8 cellular contexts compared by ENCODE assay signal in genomic region chr9:68560131-68560844, GRCh38. TPM values are rescaled to one million over a fixed set of nuclear protein-coding genes. Genes with fewer than 3 reads are reported as not detected.
DNase-seq lines count a peak whose midpoint lies in the region; ATAC-seq, FAIRE-seq and TF ChIP-seq lines count a peak whose summit lies in the region.

No MANE protein-coding gene starts in this region.

- peak; percentile 85 for FAIRE-seq in GM12891 (lab: Jason Lieb, UNC)

- no peak overlapping the region for H3K4me2 ChIP-seq in KMS-11

- 34% methylated on average over 14 of the region's 14 CpGs for WGBS in esophagus muscularis mucosa

- peak; percentile 28 to 48 for ATAC-seq in naive thymus-derived CD8-positive, alpha-beta T cell
- ATAC-seq in HG02981 (IDR thresholded peaks at IDR 0.05; ENCODE audit: unreplicated experiment) = no peak

- POLR2A ChIA-PET in naive thymus-derived CD8-positive, alpha-beta T cell (lab: Charles Lee) = no interaction called here

- H3K4me1 Mint-ChIP-seq in naive thymus-derived CD8-positive, alpha-beta T cell = peaks cover 1 to 18% (median 10%) of the 10 kb centered on the region in 4 donors

- no peaks in the 10 kb centered on the region for H3K36me3 Mint-ChIP-seq in naive thymus-derived CD8-positive, alpha-beta T cell

- H4K20me1 ChIP-seq in KMS-11 (ENCODE audit: insufficient read depth) = no peaks in the 10 kb centered on the region

- no peak for TF ChIP-seq EP300 in esophagus muscularis mucosa (IDR thresholded peaks at IDR 0.05)

- H3K4me3 Mint-ChIP-seq in naive thymus-derived CD8-positive, alpha-beta T cell = peak overlapping the region in 5 of 10 donors; percentile 4 to 35 (median 31)

- H3K9me3 ChIP-seq in esophagus muscularis mucosa (no peaks in the 10 kb centered on the region), tibial artery (no peaks in the 10 kb centered on the region)

- no peak overlapping the region for H3K27ac Mint-ChIP-seq in naive thymus-derived CD8-positive, alpha-beta T cell

- H3K36me3 ChIP-seq in KMS-11 (ENCODE audit: insufficient read depth) (no peaks in the 10 kb centered on the region), esophagus muscularis mucosa (no peaks in the 10 kb centered on the region), tibial artery (no peaks in the 10 kb centered on the region)

- H2AFZ ChIP-seq in KMS-11 (ENCODE audit: low read depth) = no peak overlapping the region

- TF ChIP-seq CTCF in KMS-11 (conservative IDR thresholded peaks at IDR 0.05; ENCODE audit: low read depth, low read length) (peak; percentile 69), esophagus muscularis mucosa (IDR thresholded peaks at IDR 0.05) (peak; percentile 24 to 48 (median 37)), tibial artery (IDR thresholded peaks at IDR 0.05) (peak; percentile 21 to 22)

- H3K27ac ChIP-seq in KMS-11 (no peak overlapping the region), esophagus muscularis mucosa (replicated peaks in 1 of 4) (peak overlapping the region; percentile 54 to 80 (median 70)), tibial artery (peak overlapping the region in 1 of 2 donors; percentile 24)

- no peaks in the 10 kb centered on the region for H3K9me3 Mint-ChIP-seq in naive thymus-derived CD8-positive, alpha-beta T cell

- no peaks in the 10 kb centered on the region for H3K79me2 ChIP-seq in KMS-11 (ENCODE audit: insufficient read depth, low read depth)

- H3K4me1 ChIP-seq in KMS-11 (ENCODE audit: low read depth, poor library complexity, severe bottlenecking) (no peaks in the 10 kb centered on the region), esophagus muscularis mucosa (peaks cover 10 to 38% (median 34%) of the 10 kb centered on the region in 4 donors), tibial artery (peaks cover 0 to 21% (median 4%) of the 10 kb centered on the region in 4 donors)

- H3K4me3 ChIP-seq in KMS-11 (IDR thresholded peaks at IDR 0.05; ENCODE audit: insufficient read depth, low read depth, low read length) (no peak overlapping the region), esophagus muscularis mucosa (no peak overlapping the region), tibial artery (no peak overlapping the region)

- H3K9ac ChIP-seq in KMS-11 = no peak overlapping the region

- H3K27me3 Mint-ChIP-seq in naive thymus-derived CD8-positive, alpha-beta T cell = peaks cover 10 to 57% (median 20%) of the 10 kb centered on the region in 5 donors

- TF ChIP-seq POLR2A in GM12891 (IDR thresholded peaks at IDR 0.05; ENCODE audit: low read depth, low read length) = no peak
- TF ChIP-seq POLR2A in esophagus muscularis mucosa (IDR thresholded peaks at IDR 0.05; ENCODE audit: low read depth) = no peak

- H3K27me3 ChIP-seq in KMS-11 (ENCODE audit: insufficient read depth, low read depth) = no peaks in the 10 kb centered on the region
- H3K27me3 ChIP-seq in esophagus muscularis mucosa = no peaks in the 10 kb centered on the region
- H3K27me3 ChIP-seq in tibial artery = no peaks in the 10 kb centered on the region

- intact Hi-C loops in esophagus muscularis mucosa (cut with DNase I) = no loop called here
- intact Hi-C loops in tibial artery (cut with DNase I; ENCODE audit: low total_unique reads) = no loop called here

- DNase-seq in GM12891 (ENCODE audit: insufficient read length, low spot score) = no peak
- peak; percentile 7 to 45 for DNase-seq in activated CD4-positive, alpha-beta T cell treated with anti-CD3 and anti-CD28 coated beads, Interleukin-2, amount 50 U/mL, for 24 hours (ENCODE audit: low read depth in 1 of 2, low spot score in 1 of 2)
- DNase-seq in esophagus muscularis mucosa (ENCODE audit: extremely low spot score) = no peak
- peak in 7 of 10 donors; percentile 2 to 38 (median 25) for DNase-seq in naive thymus-derived CD8-positive, alpha-beta T cell
- DNase-seq in tibial artery = peak in 1 of 2 donors; percentile 62
- DNase-seq in COLO829 (ENCODE audit: low spot score) = no peak

TF ChIP-seq in GM12891, 5 proteins besides CTCF, POLR2A, EP300 and RAD21:
- no peak for TF ChIP-seq TAF1 (IDR thresholded peaks at IDR 0.05; ENCODE audit: low read depth, low read length)
- TF ChIP-seq POU2F2 (IDR thresholded peaks at IDR 0.05; ENCODE audit: low read depth, low read length) = no peak
- no peak for TF ChIP-seq PAX5 (IDR thresholded peaks at IDR 0.05; ENCODE audit: insufficient read depth, low read length, severe bottlenecking)
- TF ChIP-seq POLR2AphosphoS5 (IDR thresholded peaks at IDR 0.05; ENCODE audit: low read depth, low read length) = no peak
- TF ChIP-seq SPI1 (IDR thresholded peaks at IDR 0.05; ENCODE audit: low read depth, low read length) = no peak

RNA-seq across cellular contexts. Expression of gene TMEM252, which starts 19.6 kb away (rescaled TPM):
- not detected for polyA plus RNA-seq in GM12891 (2012; ENCODE audit: low read depth, missing spikeins)
- under 1 TPM in 1 of 4 donors, not detected in 3; 0.34 TPM for total RNA-seq in esophagus muscularis mucosa
- total RNA-seq in naive thymus-derived CD8-positive, alpha-beta T cell = not detected
- polyA plus RNA-seq in naive thymus-derived CD8-positive, alpha-beta T cell = not detected

Comparison
In these comparisons a context has a peak if more than half of its experiments do, and no peak if none do; other contexts are left out.
1. DNase-seq: peak in activated CD4-positive, alpha-beta T cell treated with anti-CD3 and anti-CD28 coated beads, Interleukin-2, amount 50 U/mL, for 24 hours (2 of 2) and naive thymus-derived CD8-positive, alpha-beta T cell (7 of 10); none in GM12891 (single experiment), esophagus muscularis mucosa (single experiment) and COLO829 (single experiment).
2. Peak in every context shown above with its lines, with median percentiles within 50 percentile points of each other: CTCF ChIP-seq.